28 cellular contexts compared by ENCODE assay signal in the genomic region with DNA sequence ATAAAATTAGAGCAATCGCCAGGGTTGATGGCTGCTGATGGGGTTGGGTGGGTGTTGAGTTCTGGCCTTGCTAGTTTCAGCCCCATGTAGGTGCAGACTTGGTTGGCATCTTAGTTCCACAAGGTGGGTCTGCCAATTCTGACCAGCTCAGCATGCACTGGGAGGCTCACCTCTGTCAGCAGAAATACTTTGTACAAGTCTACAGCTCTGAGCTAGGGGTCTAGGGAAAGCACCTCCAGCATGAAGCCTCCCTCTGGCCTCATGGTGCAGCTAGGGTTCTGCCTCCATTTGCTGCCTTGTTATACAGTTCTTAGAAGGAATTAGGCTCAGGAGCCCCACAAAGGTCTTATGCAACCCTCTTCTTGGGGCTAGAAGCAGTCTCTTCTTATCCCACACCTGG.
"Had no signal": no experiment of that assay in that cellular context is flagged by ENCODE, and none has a peak within 500 bp of the region (broad histone marks: within the 10 kb centered on the region; RNA-seq: fewer than 3 reads in every experiment).

No MANE protein-coding gene starts in this region.

- H3K4me1 Mint-ChIP-seq: activated CD4-positive, alpha-beta memory T cell treated with anti-CD3 and anti-CD28 coated beads, Interleukin-2, amount 10 ng/mL, durations not matched to agents 7 days and 5 days; activated CD4-positive, alpha-beta T cell treated with anti-CD3 and anti-CD28 coated beads, Interleukin-2, amount 10 ng/mL, durations not matched to agents 7 days and 5 days; activated naive CD4-positive, alpha-beta T cell treated with anti-CD3 and anti-CD28 coated beads, Interleukin-2, amount 10 ng/mL, durations not matched to agents 7 days and 5 days; activated naive CD8-positive, alpha-beta T cell treated with anti-CD3 and anti-CD28 coated beads, Interleukin-2, amount 10 ng/mL, durations not matched to agents 7 days and 5 days had no signal

- H3K9me3 ChIP-seq: gastrocnemius medialis had no signal

- ATAC-seq: activated naive CD4-positive, alpha-beta T cell treated with anti-CD3 and anti-CD28 coated beads, Interleukin-2, amount 50 U/mL, for 72 hours; activated T-cell treated with anti-CD3 and anti-CD28 coated beads, Interleukin-2, amount 50 U/mL, for 72 hours; effector memory CD8-positive, alpha-beta T cell; foreskin keratinocyte; gastrocnemius medialis had no signal

- H3K27ac ChIP-seq: ascending aorta, breast epithelium, cardiac muscle cell, esophagus muscularis mucosa, foreskin keratinocyte, gastrocnemius medialis had no signal

- H3K36me3 Mint-ChIP-seq: activated naive CD4-positive, alpha-beta T cell treated with anti-CD3 and anti-CD28 coated beads, Interleukin-2, amount 10 ng/mL, durations not matched to agents 7 days and 5 days; activated naive CD8-positive, alpha-beta T cell treated with anti-CD3 and anti-CD28 coated beads, Interleukin-2, amount 10 ng/mL, durations not matched to agents 7 days and 5 days; brain had no signal

- H3K4me1 ChIP-seq: ascending aorta, breast epithelium, esophagus muscularis mucosa, foreskin keratinocyte, gastrocnemius medialis had no signal

- H3K27me3 ChIP-seq: ascending aorta, cardiac muscle cell, gastrocnemius medialis had no signal

- H3K27ac Mint-ChIP-seq: activated CD4-positive, alpha-beta memory T cell treated with anti-CD3 and anti-CD28 coated beads, Interleukin-2, amount 10 ng/mL, durations not matched to agents 7 days and 5 days; activated CD4-positive, alpha-beta T cell treated with anti-CD3 and anti-CD28 coated beads, Interleukin-2, amount 10 ng/mL, durations not matched to agents 7 days and 5 days; activated naive CD4-positive, alpha-beta T cell treated with anti-CD3 and anti-CD28 coated beads, Interleukin-2, amount 10 ng/mL, durations not matched to agents 7 days and 5 days; activated naive CD4-positive, alpha-beta T cell treated with anti-CD3 and anti-CD28 coated beads, Interleukin-2, amount 50 U/mL, for 72 hours; activated naive CD8-positive, alpha-beta T cell treated with anti-CD3 and anti-CD28 coated beads, Interleukin-2, amount 10 ng/mL, durations not matched to agents 7 days and 5 days; activated T-cell treated with anti-CD3 and anti-CD28 coated beads, Interleukin-2, amount 50 U/mL, for 72 hours; effector memory CD8-positive, alpha-beta T cell had no signal

- H3K36me3 ChIP-seq: ascending aorta, breast epithelium, cardiac muscle cell, esophagus muscularis mucosa, gastrocnemius medialis had no signal

- H3K9me3 Mint-ChIP-seq: activated CD4-positive, alpha-beta memory T cell treated with anti-CD3 and anti-CD28 coated beads, Interleukin-2, amount 10 ng/mL, durations not matched to agents 7 days and 5 days; activated CD4-positive, alpha-beta T cell treated with anti-CD3 and anti-CD28 coated beads, Interleukin-2, amount 10 ng/mL, durations not matched to agents 7 days and 5 days; activated naive CD4-positive, alpha-beta T cell treated with anti-CD3 and anti-CD28 coated beads, Interleukin-2, amount 10 ng/mL, durations not matched to agents 7 days and 5 days; activated naive CD8-positive, alpha-beta T cell treated with anti-CD3 and anti-CD28 coated beads, Interleukin-2, amount 10 ng/mL, durations not matched to agents 7 days and 5 days; effector memory CD8-positive, alpha-beta T cell had no signal

- H3K4me3 Mint-ChIP-seq: activated CD4-positive, alpha-beta memory T cell treated with anti-CD3 and anti-CD28 coated beads, Interleukin-2, amount 10 ng/mL, durations not matched to agents 7 days and 5 days; activated CD4-positive, alpha-beta T cell treated with anti-CD3 and anti-CD28 coated beads, Interleukin-2, amount 10 ng/mL, durations not matched to agents 7 days and 5 days; activated naive CD4-positive, alpha-beta T cell treated with anti-CD3 and anti-CD28 coated beads, Interleukin-2, amount 10 ng/mL, durations not matched to agents 7 days and 5 days; activated naive CD8-positive, alpha-beta T cell treated with anti-CD3 and anti-CD28 coated beads, Interleukin-2, amount 10 ng/mL, durations not matched to agents 7 days and 5 days; activated T-cell treated with anti-CD3 and anti-CD28 coated beads, Interleukin-2, amount 50 U/mL, for 72 hours; brain; effector memory CD8-positive, alpha-beta T cell had no signal

- DNase-seq: activated CD4-positive, alpha-beta memory T cell treated with anti-CD3 and anti-CD28 coated beads, Interleukin-2, amount 10 ng/mL, durations not matched to agents 7 days and 5 days; activated CD4-positive, alpha-beta T cell treated with anti-CD3 and anti-CD28 coated beads for 1 hour; activated CD4-positive, alpha-beta T cell treated with anti-CD3 and anti-CD28 coated beads for 4 hours; activated CD4-positive, alpha-beta T cell treated with anti-CD3 and anti-CD28 coated beads, Interleukin-2, amount 10 ng/mL, durations not matched to agents 7 days and 5 days; activated CD4-positive, alpha-beta T cell treated with anti-CD3 and anti-CD28 coated beads, Interleukin-2, amount 50 U/mL, for 4 hours; activated CD4-positive, CD25-positive, alpha-beta regulatory T cell; activated gamma-delta T cell; activated naive CD4-positive, alpha-beta T cell; activated naive CD4-positive, alpha-beta T cell treated with anti-CD3 and anti-CD28 coated beads, Interleukin-2, amount 10 ng/mL, durations not matched to agents 7 days and 5 days; activated naive CD8-positive, alpha-beta T cell treated with anti-CD3 and anti-CD28 coated beads, Interleukin-2, amount 10 ng/mL, durations not matched to agents 7 days and 5 days; activated T-cell treated with anti-CD3 and anti-CD28 coated beads, Interleukin-2, amount 50 U/mL, for 72 hours; central memory CD4-positive, alpha-beta T cell; cerebellar nuclear complex; cortex of kidney; dermis blood vessel endothelial cell; effector CD4-positive, alpha-beta T cell; effector memory CD8-positive, alpha-beta T cell; erythroblast; foreskin keratinocyte; gastrocnemius medialis; glutamatergic neuron; T-helper 2 cell had no signal

- H3K4me3 ChIP-seq: ascending aorta, breast epithelium, cardiac muscle cell, esophagus muscularis mucosa, gastrocnemius medialis had no signal
